In genomic region chr11:110878513-110878912, GRCh38 we compare ENCODE assay signal across 18 cellular contexts.
"Had no signal": no experiment of that assay in that cellular context is flagged by ENCODE, and none has a peak within 500 bp of the region (broad histone marks: within the 10 kb centered on the region; RNA-seq: fewer than 3 reads in every experiment).

No MANE protein-coding gene starts in this region.

- H3K36me3 ChIP-seq: gastroesophageal sphincter, neural progenitor cell, right atrium auricular region, SJSA1, transverse colon had no signal

- FAIRE-seq: kidney had no signal

- H3K9ac ChIP-seq: neural progenitor cell, parathyroid adenoma had no signal

- H3K27ac ChIP-seq: gastroesophageal sphincter, neural progenitor cell, parathyroid adenoma, right atrium auricular region, SJSA1, transverse colon had no signal

- H3K4me1 ChIP-seq: gastroesophageal sphincter, neural progenitor cell, parathyroid adenoma, right atrium auricular region, SJSA1, transverse colon had no signal

- H3K4me3 ChIP-seq: gastroesophageal sphincter, neural progenitor cell, right atrium auricular region, SJSA1, transverse colon had no signal

- ATAC-seq: gastroesophageal sphincter; left ventricle myocardium superior; stimulated activated effector memory CD8-positive, alpha-beta T cell treated with anti-CD3 and anti-CD28 coated beads, Interleukin-12 subunit alpha, Interleukin-12 subunit beta, amount 100 ng/mL, for 72 hours had no signal

- H2AFZ ChIP-seq: neural progenitor cell, parathyroid adenoma had no signal

- H3K9me3 ChIP-seq: gastroesophageal sphincter, right atrium auricular region, SJSA1, transverse colon had no signal

- H3K79me2 ChIP-seq: parathyroid adenoma had no signal

- H3K4me2 ChIP-seq: neural progenitor cell had no signal

- H3K27me3 ChIP-seq: gastroesophageal sphincter, neural progenitor cell, right atrium auricular region, SJSA1, transverse colon had no signal

- DNase-seq: activated CD4-positive, alpha-beta memory T cell treated with anti-CD3 and anti-CD28 coated beads, Interleukin-2, amount 10 ng/mL, durations not matched to agents 7 days and 5 days; activated CD4-positive, alpha-beta T cell treated with anti-CD3 and anti-CD28 coated beads for 1 hour; activated CD8-positive, alpha-beta memory T cell treated with anti-CD3 and anti-CD28 coated beads, Interleukin-2, amount 50 U/mL, for 48 hours; activated naive CD8-positive, alpha-beta T cell treated with anti-CD3 and anti-CD28 coated beads, Interleukin-2, amount 10 ng/mL, durations not matched to agents 7 days and 5 days; aorta; central memory CD4-positive, alpha-beta T cell; effector memory CD4-positive, alpha-beta T cell; erythroblast; kidney; left ventricle myocardium superior; SW 1271; transverse colon had no signal
